In the genomic region with DNA sequence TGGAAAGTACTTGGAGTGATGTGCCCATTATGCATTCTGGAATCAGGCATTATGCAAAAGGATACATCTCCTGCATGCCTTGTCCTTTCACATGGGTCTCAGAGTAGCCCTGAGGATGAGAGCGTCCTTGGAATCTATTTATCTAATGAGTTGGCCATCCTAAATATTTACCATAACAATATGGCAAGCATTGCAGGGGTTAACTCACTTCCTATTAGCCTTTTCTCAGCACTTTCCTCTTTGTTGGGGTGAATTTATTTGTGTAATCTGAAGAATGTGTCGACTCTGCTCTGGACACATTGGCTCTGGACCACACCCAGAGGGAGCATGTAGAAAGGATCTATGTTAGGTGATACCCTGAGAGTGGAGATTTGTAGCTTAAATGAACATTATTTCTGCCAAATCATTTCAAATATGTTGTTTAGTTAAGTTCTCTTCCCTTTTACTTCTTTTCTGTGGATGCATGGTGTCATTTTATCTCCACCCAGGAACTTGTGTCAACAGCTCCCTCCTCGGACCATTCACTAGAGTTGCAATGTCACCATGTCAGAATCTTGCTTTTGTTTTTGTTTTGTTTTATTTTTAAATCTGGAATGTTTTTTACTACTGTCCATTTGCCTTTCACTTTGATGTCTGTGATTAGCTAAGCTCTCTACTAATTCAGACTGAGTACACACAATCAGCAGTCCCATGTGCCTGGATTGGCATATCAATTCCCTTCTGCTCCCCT, we compare ENCODE assay signal across 10 cellular contexts.
DNase-seq lines count a peak whose midpoint lies in the region; ATAC-seq and TF ChIP-seq lines count a peak whose summit lies in the region.
"Had no signal": no experiment of that assay in that cellular context is flagged by ENCODE, and none has a peak within 500 bp of the region (broad histone marks: within the 10 kb centered on the region; RNA-seq: fewer than 3 reads in every experiment).

No MANE protein-coding gene starts in this region.

- no peaks in the 10 kb centered on the region for H3K9me3 ChIP-seq in Loucy (ENCODE audit: insufficient read depth, low read depth, low read length)
- no peaks in the 10 kb centered on the region for H3K9me3 ChIP-seq in neural progenitor cell (ENCODE audit: low read depth)
- H3K9me3 ChIP-seq: MG63, ovary had no signal

- no peaks in the 10 kb centered on the region for H3K9me2 ChIP-seq in Loucy (replicated peaks; ENCODE audit: low read depth, low read length)

- TF ChIP-seq CTCF in GM06990 (IDR thresholded peaks at IDR 0.05; ENCODE audit: insufficient read depth, low read length, poor library complexity, severe bottlenecking), result peak; percentile 18
- peak; percentile 49 for TF ChIP-seq CTCF in Loucy (conservative IDR thresholded peaks at IDR 0.05; ENCODE audit: low read length)
- peak; percentile 80 for TF ChIP-seq CTCF in chondrocyte (IDR thresholded peaks at IDR 0.05)
- peak; percentile 58 for TF ChIP-seq CTCF in neural progenitor cell (IDR thresholded peaks at IDR 0.05)

- H3K4me2 ChIP-seq in Loucy (ENCODE audit: low read depth, low read length, poor library complexity, severe bottlenecking), result peak overlapping the region; percentile 24
- H3K4me2 ChIP-seq in neural progenitor cell, result peak overlapping the region; percentile 67

- H3K9ac ChIP-seq in Loucy (ENCODE audit: low read depth, low read length, poor library complexity, severe bottlenecking) (no peak overlapping the region), neural progenitor cell (no peak overlapping the region)

- H3K4me1 ChIP-seq in Loucy (ENCODE audit: insufficient read depth, low read length, poor library complexity, severe bottlenecking), result no peaks in the 10 kb centered on the region
- H3K4me1 ChIP-seq in neural progenitor cell, result peaks cover 90% of the 10 kb centered on the region

- H3K36me3 ChIP-seq in GM06990 (ENCODE audit: control insufficient read depth, insufficient read depth, low read length), result no peaks in the 10 kb centered on the region
- no peaks in the 10 kb centered on the region for H3K36me3 ChIP-seq in Loucy (ENCODE audit: insufficient read depth, low read length)
- H3K36me3 ChIP-seq in neural progenitor cell, result no peaks in the 10 kb centered on the region
- H3K36me3 ChIP-seq: MG63, ovary had no signal

- H3K36me3 Mint-ChIP-seq in chondrocyte (ENCODE audit: low read depth), result no peaks in the 10 kb centered on the region
- H3K36me3 Mint-ChIP-seq in neural progenitor cell, result no peaks in the 10 kb centered on the region

- H3K4me3 ChIP-seq in GM06990 (replicated peaks; ENCODE audit: low read depth, low read length) (no peak overlapping the region), Loucy (ENCODE audit: low read length, poor library complexity, severe bottlenecking) (no peak overlapping the region), neural progenitor cell (no peak overlapping the region)
- H3K4me3 ChIP-seq: MG63, ovary had no signal

- H3K27ac Mint-ChIP-seq in chondrocyte (ENCODE audit: unreplicated experiment) (no peak overlapping the region), neural progenitor cell (peak overlapping the region; percentile 98)

- H3K4me3 Mint-ChIP-seq in chondrocyte (ENCODE audit: unreplicated experiment) (no peak overlapping the region), neural progenitor cell (peak overlapping the region; percentile 79)

- H3K9me3 Mint-ChIP-seq in chondrocyte (ENCODE audit: low read depth), result no peaks in the 10 kb centered on the region
- H3K9me3 Mint-ChIP-seq in neural progenitor cell, result no peaks in the 10 kb centered on the region

- H4K20me1 ChIP-seq in Loucy (ENCODE audit: insufficient read depth, low read length, poor library complexity, severe bottlenecking) (no peaks in the 10 kb centered on the region), neural progenitor cell (ENCODE audit: low read depth) (no peaks in the 10 kb centered on the region)

- H3K27me3 Mint-ChIP-seq in chondrocyte (ENCODE audit: low read depth) (peaks cover 16% of the 10 kb centered on the region), neural progenitor cell (ENCODE audit: insufficient read depth, low read depth) (peaks cover 2% of the 10 kb centered on the region)

- H3K27me3 ChIP-seq in GM06990 (replicated peaks; ENCODE audit: control insufficient read depth, insufficient read depth, low read length) (no peaks in the 10 kb centered on the region), Loucy (ENCODE audit: insufficient read depth, low read length, poor library complexity, severe bottlenecking) (no peaks in the 10 kb centered on the region), neural progenitor cell (no peaks in the 10 kb centered on the region)
- H3K27me3 ChIP-seq: ovary had no signal

- peaks cover 6% of the 10 kb centered on the region for H3K4me1 Mint-ChIP-seq in chondrocyte (ENCODE audit: low read depth)
- peaks cover 77% of the 10 kb centered on the region for H3K4me1 Mint-ChIP-seq in neural progenitor cell

- no peak for DNase-seq in GM06990 (ENCODE audit: extremely low read depth, insufficient read length)
- no peak for DNase-seq in chondrocyte (ENCODE audit: low spot score)
- peak; percentile 47 for DNase-seq in neural progenitor cell (ENCODE audit: low spot score)
- DNase-seq: activated naive CD4-positive, alpha-beta T cell; MG63; ovary had no signal

- ATAC-seq in HG02798 (IDR thresholded peaks at IDR 0.05; ENCODE audit: poor library complexity, unreplicated experiment) (no peak), GM21390 (IDR thresholded peaks at IDR 0.05; ENCODE audit: unreplicated experiment) (no peak), HG03521 (IDR thresholded peaks at IDR 0.05; ENCODE audit: unreplicated experiment) (no peak)

- H3K79me2 ChIP-seq in Loucy (ENCODE audit: insufficient read depth, low read length) (no peaks in the 10 kb centered on the region), neural progenitor cell (ENCODE audit: low read depth) (no peaks in the 10 kb centered on the region)

- H3F3A ChIP-seq in Loucy (ENCODE audit: low read depth), result no peaks in the 10 kb centered on the region
- peaks cover 61% of the 10 kb centered on the region for H3F3A ChIP-seq in neural progenitor cell (ENCODE audit: low read depth)

- H2AFZ ChIP-seq in Loucy (ENCODE audit: low read length) (peak overlapping the region; percentile 81), neural progenitor cell (replicated peaks) (peak overlapping the region; percentile 15)

- peak overlapping the region; percentile 93 for H3K27ac ChIP-seq in neural progenitor cell
- H3K27ac ChIP-seq: ovary had no signal

Comparison
In these comparisons a context has a peak if more than half of its experiments do, and no peak if none do; other contexts are left out.
1. CTCF ChIP-seq: peak in every context shown above with its lines; median percentile 80 in chondrocyte; 58 in neural progenitor cell; 49 in Loucy; 18 in GM06990.